Comparison of ENCODE assay signal across 8 cellular contexts in genomic region chr5:65102501-65102825, GRCh38.
DNase-seq lines count a peak whose midpoint lies in the region; ATAC-seq and TF ChIP-seq lines count a peak whose summit lies in the region.

No MANE protein-coding gene starts in this region.

- H3K4me1 ChIP-seq in Peyer's patch (peaks cover 0 to 13% (median 2%) of the 10 kb centered on the region in 4 donors), foreskin keratinocyte (peaks cover 18% of the 10 kb centered on the region), skeletal muscle satellite cell (ENCODE audit: control insufficient read depth, insufficient read depth, low read length) (peaks cover 27% of the 10 kb centered on the region)

- TF ChIP-seq CTCF in Peyer's patch (IDR thresholded peaks at IDR 0.05), result no peak
- no peak for TF ChIP-seq CTCF in foreskin keratinocyte (conservative IDR thresholded peaks at IDR 0.05)

- peak overlapping the region; percentile 87 for H3K9ac ChIP-seq in skeletal muscle satellite cell (ENCODE audit: low read depth, low read length)

- no peaks in the 10 kb centered on the region for H3K9me3 Mint-ChIP-seq in stimulated activated naive CD8-positive, alpha-beta T cell treated with anti-CD3 and anti-CD28 coated beads, Interleukin-15, Interleukin-2, amounts not matched to agents 100 ng/mL and 50 ng/mL, for 24 hours

- H3K27me3 Mint-ChIP-seq in stimulated activated naive CD8-positive, alpha-beta T cell treated with anti-CD3 and anti-CD28 coated beads, Interleukin-15, Interleukin-2, amounts not matched to agents 100 ng/mL and 50 ng/mL, for 24 hours, result no peaks in the 10 kb centered on the region

- peak overlapping the region; percentile 86 for H3K27ac Mint-ChIP-seq in stimulated activated naive CD8-positive, alpha-beta T cell treated with anti-CD3 and anti-CD28 coated beads, Interleukin-15, Interleukin-2, amounts not matched to agents 100 ng/mL and 50 ng/mL, for 24 hours

- no peaks in the 10 kb centered on the region for H3K9me3 ChIP-seq in Peyer's patch
- no peaks in the 10 kb centered on the region for H3K9me3 ChIP-seq in skeletal muscle satellite cell (replicated peaks; ENCODE audit: low read length)

- ATAC-seq in stimulated activated naive CD8-positive, alpha-beta T cell treated with anti-CD3 and anti-CD28 coated beads, Interleukin-15, Interleukin-2, amounts not matched to agents 100 U/mL and 50 U/mL, for 24 hours, result no peak
- ATAC-seq in foreskin keratinocyte, result peak; percentile 3
- no peak for ATAC-seq in GM18867 (IDR thresholded peaks at IDR 0.05; ENCODE audit: unreplicated experiment)
- no peak for ATAC-seq in HG03457 (IDR thresholded peaks at IDR 0.05; ENCODE audit: unreplicated experiment)

- peak overlapping the region; percentile 65 to 84 (median 74) for H3K4me3 ChIP-seq in Peyer's patch
- peak overlapping the region; percentile 68 for H3K4me3 ChIP-seq in skeletal muscle satellite cell (ENCODE audit: low read length)

- no peak for TF ChIP-seq POLR2A in Peyer's patch (IDR thresholded peaks at IDR 0.05)

- peaks cover 39% of the 10 kb centered on the region for H3K4me1 Mint-ChIP-seq in stimulated activated naive CD8-positive, alpha-beta T cell treated with anti-CD3 and anti-CD28 coated beads, Interleukin-15, Interleukin-2, amounts not matched to agents 100 ng/mL and 50 ng/mL, for 24 hours (ENCODE audit: low read depth)

- H3K4me2 ChIP-seq in skeletal muscle satellite cell (ENCODE audit: low read length), result peak overlapping the region; percentile 82

- H3K4me3 Mint-ChIP-seq in stimulated activated naive CD8-positive, alpha-beta T cell treated with anti-CD3 and anti-CD28 coated beads, Interleukin-15, Interleukin-2, amounts not matched to agents 100 ng/mL and 50 ng/mL, for 24 hours, result peak overlapping the region; percentile 81

- H3K36me3 Mint-ChIP-seq in stimulated activated naive CD8-positive, alpha-beta T cell treated with anti-CD3 and anti-CD28 coated beads, Interleukin-15, Interleukin-2, amounts not matched to agents 100 ng/mL and 50 ng/mL, for 24 hours (ENCODE audit: low read depth), result no peaks in the 10 kb centered on the region

- DNase-seq in stimulated activated naive CD8-positive, alpha-beta T cell treated with anti-CD3 and anti-CD28 coated beads, Interleukin-15, Interleukin-2, amounts not matched to agents 100 U/mL and 50 U/mL, for 24 hours, result no peak
- DNase-seq in Peyer's patch (no peak), foreskin keratinocyte (no peak), substantia nigra (lab: John Stamatoyannopoulos, UW) (no peak)

- H3K27ac ChIP-seq in Peyer's patch (peak overlapping the region; percentile 85 to 93 (median 86)), foreskin keratinocyte (no peak overlapping the region), substantia nigra (ENCODE audit: low read depth, low read length, poor library complexity, severe bottlenecking) (no peak overlapping the region)

- H3K36me3 ChIP-seq in Peyer's patch (no peaks in the 10 kb centered on the region), skeletal muscle satellite cell (ENCODE audit: insufficient read depth, low read length) (no peaks in the 10 kb centered on the region)

- no peaks in the 10 kb centered on the region for H3K27me3 ChIP-seq in Peyer's patch
- H3K27me3 ChIP-seq in foreskin keratinocyte, result no peaks in the 10 kb centered on the region
- H3K27me3 ChIP-seq in skeletal muscle satellite cell (ENCODE audit: control insufficient read depth, insufficient read depth, low read length), result no peaks in the 10 kb centered on the region

Comparison
In these comparisons a context has a peak if more than half of its experiments do, and no peak if none do; other contexts are left out.
1. H3K27ac ChIP-seq: peak in Peyer's patch (4 of 4); none in foreskin keratinocyte (single experiment) and substantia nigra (single experiment).